ENCODE assay signal across 20 cellular contexts in genomic region chr3:111732248-111732879, GRCh38. TPM values are rescaled to one million over a fixed set of nuclear protein-coding genes. Genes with fewer than 3 reads are reported as not detected.
DNase-seq lines count a peak whose midpoint lies in the region; ATAC-seq and TF ChIP-seq lines count a peak whose summit lies in the region.
"Had no signal": no experiment of that assay in that cellular context is flagged by ENCODE, and none has a peak within 500 bp of the region (broad histone marks: within the 10 kb centered on the region; RNA-seq: fewer than 3 reads in every experiment).

No MANE protein-coding gene starts in this region.

- peak overlapping the region; percentile 9 for H3K27ac Mint-ChIP-seq in endodermal cell
- H3K27ac Mint-ChIP-seq: brain; CD4-positive, alpha-beta T cell; naive thymus-derived CD4-positive, alpha-beta T cell; stimulated activated memory B cell treated with anti-CD40 and anti-IgM and Interleukin-4, amounts not matched to agents 10 μg/mL and 1 μg/mL and 100 μg/mL, for 72 hours had no signal

- H3K4me1 Mint-ChIP-seq in endodermal cell, result peaks cover 43% of the 10 kb centered on the region
- H3K4me1 Mint-ChIP-seq: stimulated activated memory B cell treated with anti-CD40 and anti-IgM and Interleukin-4, amounts not matched to agents 10 μg/mL and 1 μg/mL and 100 μg/mL, for 72 hours had no signal

- peak overlapping the region; percentile 43 for H3K9ac ChIP-seq in endodermal cell (ENCODE audit: extremely low read depth, low read length, poor library complexity, severe bottlenecking)

- ATAC-seq in lower lobe of right lung (peak; percentile 77 to 83), GM18858 (IDR thresholded peaks at IDR 0.05; ENCODE audit: unreplicated experiment) (no peak)
- ATAC-seq: foreskin keratinocyte; naive thymus-derived CD4-positive, alpha-beta T cell; right cardiac atrium; stimulated activated memory B cell treated with anti-CD40 and anti-IgM and Interleukin-4, amounts not matched to agents 10 μg/mL and 1 μg/mL and 100 μg/mL, for 72 hours had no signal

- H3K4me1 ChIP-seq in endodermal cell (ENCODE audit: control insufficient read depth, insufficient read depth, low read length) (peaks cover 15% of the 10 kb centered on the region), lower lobe of right lung (no peaks in the 10 kb centered on the region)

- no peaks in the 10 kb centered on the region for H3K36me3 Mint-ChIP-seq in endodermal cell (ENCODE audit: low read depth)
- H3K36me3 Mint-ChIP-seq: stimulated activated memory B cell treated with anti-CD40 and anti-IgM and Interleukin-4, amounts not matched to agents 10 μg/mL and 1 μg/mL and 100 μg/mL, for 72 hours had no signal

- TF ChIP-seq CTCF in endodermal cell (conservative IDR thresholded peaks at IDR 0.05) (no peak), lower lobe of right lung (IDR thresholded peaks at IDR 0.05) (no peak)

- H3K4me3 ChIP-seq in endodermal cell (ENCODE audit: low read length), result peak overlapping the region; percentile 80
- peak overlapping the region; percentile 4 for H3K4me3 ChIP-seq in lower lobe of right lung
- H3K4me3 ChIP-seq: SJSA1 had no signal

- H3K9me3 Mint-ChIP-seq in endodermal cell, result peaks cover 3% of the 10 kb centered on the region
- H3K9me3 Mint-ChIP-seq: CD4-positive, alpha-beta T cell had no signal

- intact Hi-C loops in lower lobe of right lung (cut with DNase I), result no loop called here

- DNase-seq in NCI-H510A treated with DMSO at 0.1 percent for 48 hours (lab: John Stamatoyannopoulos, UW), result peak; percentile 49
- DNase-seq in NCI-H510A (lab: John Stamatoyannopoulos, UW), result no peak
- peak; percentile 64 for DNase-seq in endodermal cell
- no peak for DNase-seq in lower lobe of right lung
- peak; percentile 73 for DNase-seq in ureter (ENCODE audit: low spot score)
- DNase-seq in NK-92 (lab: John Stamatoyannopoulos, UW; ENCODE audit: unreplicated experiment), result no peak
- no peak for DNase-seq in NCI-H2227 (lab: John Stamatoyannopoulos, UW; ENCODE audit: unreplicated experiment)
- DNase-seq: activated gamma-delta T cell treated with Interleukin-2 at 50 U/mL for 16 hours; CD4-positive, alpha-beta T cell; foreskin keratinocyte; GF-D8; GOT3; naive thymus-derived CD4-positive, alpha-beta T cell; NCI-H1417 treated with DMSO at 0.1 percent for 48 hours; NCI-H524 treated with DMSO at 0.1 percent for 48 hours; right cardiac atrium had no signal

- H3K9me3 ChIP-seq in endodermal cell (ENCODE audit: control insufficient read depth, low read length) (peaks cover 11% of the 10 kb centered on the region), lower lobe of right lung (no peaks in the 10 kb centered on the region)
- H3K9me3 ChIP-seq: SJSA1 had no signal

- H3K27me3 Mint-ChIP-seq in endodermal cell (ENCODE audit: insufficient read depth), result no peaks in the 10 kb centered on the region
- H3K27me3 Mint-ChIP-seq: CD4-positive, alpha-beta T cell; naive thymus-derived CD4-positive, alpha-beta T cell; stimulated activated memory B cell treated with anti-CD40 and anti-IgM and Interleukin-4, amounts not matched to agents 10 μg/mL and 1 μg/mL and 100 μg/mL, for 72 hours had no signal

- H3K27me3 ChIP-seq in endodermal cell (ENCODE audit: control insufficient read depth, insufficient read depth, low read length, poor library complexity, severe bottlenecking), result no peaks in the 10 kb centered on the region
- H3K27me3 ChIP-seq in lower lobe of right lung (ENCODE audit: low read depth), result no peaks in the 10 kb centered on the region
- H3K27me3 ChIP-seq: foreskin keratinocyte, SJSA1 had no signal

- 69 to 88% methylated on average over 3 to 5 of the region's 5 CpGs for WGBS in endodermal cell (ENCODE audit: insufficient coverage in 1 of 2, insufficient read length in 1 of 2), 2 experiments

- H3K27ac ChIP-seq in endodermal cell (ENCODE audit: low read depth, low read length), result no peak overlapping the region
- peak overlapping the region; percentile 57 for H3K27ac ChIP-seq in lower lobe of right lung
- H3K27ac ChIP-seq: foreskin keratinocyte, SJSA1 had no signal

- H3K4me3 Mint-ChIP-seq in endodermal cell, result peak overlapping the region; percentile 54
- H3K4me3 Mint-ChIP-seq: brain; CD4-positive, alpha-beta T cell; naive thymus-derived CD4-positive, alpha-beta T cell; stimulated activated memory B cell treated with anti-CD40 and anti-IgM and Interleukin-4, amounts not matched to agents 10 μg/mL and 1 μg/mL and 100 μg/mL, for 72 hours had no signal

- H3K36me3 ChIP-seq in endodermal cell (ENCODE audit: control insufficient read depth, insufficient read depth, low read length) (no peaks in the 10 kb centered on the region), lower lobe of right lung (no peaks in the 10 kb centered on the region)
- H3K36me3 ChIP-seq: SJSA1 had no signal

RNA-seq across cellular contexts. Expression of gene PLCXD2, which starts 57.9 kb away (rescaled TPM):
- total RNA-seq in endodermal cell, result 10 to 100 TPM in 1 of 2 donors, 1 to 10 TPM in 1; 7.3 to 12.1 TPM
- 7.0 TPM for polyA plus RNA-seq in endodermal cell (2013, experiment 1 of 2)
- polyA plus RNA-seq in endodermal cell (2013, experiment 2 of 2), result 5.9 TPM
- total RNA-seq in lower lobe of right lung, result 8.0 TPM
- 29.9 TPM for total RNA-seq in ureter

Comparison
In these comparisons a context has a peak if more than half of its experiments do, and no peak if none do; other contexts are left out.
1. DNase-seq: peak in NCI-H510A treated with DMSO at 0.1 percent for 48 hours (single experiment), endodermal cell (single experiment) and ureter (single experiment); none in NCI-H510A (single experiment), lower lobe of right lung (single experiment), NK-92 (single experiment) and NCI-H2227 (single experiment).